ENCODE assay signal across 8 cellular contexts in genomic region chr20:49277786-49278035, GRCh38.
A peak's percentile ranks its signal among the peaks of the same experiment; 100 is the strongest.
DNase-seq lines count a peak whose midpoint lies in the region; ATAC-seq and TF ChIP-seq lines count a peak whose summit lies in the region.

No MANE protein-coding gene starts in this region.

- TF ChIP-seq CTCF in AG04449 (IDR thresholded peaks at IDR 0.05; ENCODE audit: insufficient read depth, low read length, missing control alignments) (no peak), cardiac fibroblast (IDR thresholded peaks at IDR 0.05; ENCODE audit: low read depth, low read length) (no peak)

- POLR2A ChIA-PET in AG04449 (lab: Yijun Ruan, JAX): interaction anchor here (0.7 to 5.6 kb wide), 10 partner anchors 10 to 69 kb away, joined by 3 to 37 read pairs (median 4); no protein-coding TSS in a partner anchor

- H3K36me3 ChIP-seq in HUES48 (ENCODE audit: control insufficient read depth, insufficient read depth, low read length): peaks cover 66% of the 10 kb centered on the region
- H3K36me3 ChIP-seq in muscle layer of colon (ENCODE audit: insufficient read depth, low read length): peaks cover 44% of the 10 kb centered on the region

- H3K4me1 ChIP-seq in HUES48 (ENCODE audit: control insufficient read depth, insufficient read depth, low read length) (peaks cover 7% of the 10 kb centered on the region), muscle layer of colon (ENCODE audit: insufficient read depth, low read length) (peaks cover 54% of the 10 kb centered on the region)

- DNase-seq in AG04449 (ENCODE audit: low read depth, low spot score) (no peak), cardiac fibroblast (ENCODE audit: low read depth in 2 of 2) (no peak), SIG-M5 treated with dmso at 0.1 percent for 504 hours (lab: John Stamatoyannopoulos, UW; ENCODE audit: unreplicated experiment) (no peak), NCI-H187 (lab: John Stamatoyannopoulos, UW) (no peak), HUDEP-2 (lab: John Stamatoyannopoulos, UW; ENCODE audit: unreplicated experiment in 76 of 76) (no peak)

- ATAC-seq in HG03354 (IDR thresholded peaks at IDR 0.05; ENCODE audit: poor library complexity, severe bottlenecking, unreplicated experiment): no peak

- H3K27ac ChIP-seq in HUES48 (ENCODE audit: low read depth, low read length) (peak overlapping the region; percentile 98), muscle layer of colon (ENCODE audit: low read depth, low read length) (peak overlapping the region; percentile 70)

- H3K9ac ChIP-seq in HUES48 (ENCODE audit: low read depth, low read length) (peak overlapping the region; percentile 99; the same call in 1 of the 2 replicates), muscle layer of colon (ENCODE audit: low read length) (peak overlapping the region; percentile 60)

- no peaks in the 10 kb centered on the region for H3K27me3 ChIP-seq in HUES48 (ENCODE audit: control insufficient read depth, insufficient read depth, low read length)
- H3K27me3 ChIP-seq in muscle layer of colon (ENCODE audit: control insufficient read depth in 1 of 2, insufficient read depth in 2 of 2, low read length in 2 of 2): no peaks in the 10 kb centered on the region

- H3K9me3 ChIP-seq in HUES48 (ENCODE audit: control insufficient read depth, insufficient read depth, low read length): 0 out of 2 replicates have a peak, but pooled peaks cover 7% of the 10 kb centered on the region
- peaks cover 8% of the 10 kb centered on the region for H3K9me3 ChIP-seq in muscle layer of colon (ENCODE audit: low read length)

- CTCF ChIA-PET in AG04449 (lab: Yijun Ruan, JAX): no interaction called here

- H3K4me3 ChIP-seq in AG04449 (ENCODE audit: low read depth, low read length): peak overlapping the region; percentile 99
- H3K4me3 ChIP-seq in HUES48 (ENCODE audit: low read depth, low read length): peak overlapping the region; percentile 93
- H3K4me3 ChIP-seq in cardiac fibroblast (replicated peaks in 1 of 2; ENCODE audit: low read depth in 2 of 2, low read length in 2 of 2): peak overlapping the region; percentile 94 to 99
- H3K4me3 ChIP-seq in muscle layer of colon (ENCODE audit: low read depth in 1 of 2, low read length in 2 of 2): peak overlapping the region; percentile 77 to 94
